ENCODE assay signal across 15 cellular contexts in genomic region chr16:82808036-82808435, GRCh38.
DNase-seq lines count a peak whose midpoint lies in the region; ATAC-seq lines count a peak whose summit lies in the region.
"Had no signal": no experiment of that assay in that cellular context is flagged by ENCODE, and none has a peak within 500 bp of the region (broad histone marks: within the 10 kb centered on the region; RNA-seq: fewer than 3 reads in every experiment).

No MANE protein-coding gene starts in this region.

- ATAC-seq in left cardiac atrium: no peak
- ATAC-seq: HCT116 had no signal

- no peaks in the 10 kb centered on the region for H3K4me1 ChIP-seq in neuronal stem cell (ENCODE audit: control insufficient read depth in 2 of 2, insufficient read depth in 1 of 2, low read depth in 1 of 2, low read length in 2 of 2)
- H3K4me1 ChIP-seq: BE2C, Caco-2 had no signal

- no peak overlapping the region for H2BK15ac ChIP-seq in neuronal stem cell (ENCODE audit: low read length)

- no peaks in the 10 kb centered on the region for H3K9me3 ChIP-seq in neuronal stem cell (replicated peaks in 1 of 2; ENCODE audit: control insufficient read depth in 2 of 2, insufficient read depth in 1 of 2, low read depth in 1 of 2, low read length in 2 of 2)
- H3K9me3 ChIP-seq: BE2C, Caco-2 had no signal

- intact Hi-C loops in left cardiac atrium (cut with DNase I): no loop called here

- H2AK5ac ChIP-seq in neuronal stem cell (ENCODE audit: low read depth, low read length): no peak overlapping the region

- H3K27ac ChIP-seq in neuronal stem cell (replicated peaks; ENCODE audit: low read length): no peak overlapping the region

- H2AFZ ChIP-seq in neuronal stem cell (ENCODE audit: low read length): no peak overlapping the region

- H3K14ac ChIP-seq in neuronal stem cell (ENCODE audit: low read length): no peak overlapping the region

- no peak overlapping the region for H2BK5ac ChIP-seq in neuronal stem cell (ENCODE audit: low read length)

- H3K4me3 ChIP-seq in neuronal stem cell (ENCODE audit: low read length in 2 of 2): no peak overlapping the region

- no peaks in the 10 kb centered on the region for H3K36me3 ChIP-seq in neuronal stem cell (replicated peaks in 1 of 2; ENCODE audit: control insufficient read depth in 2 of 2, insufficient read depth in 2 of 2, low read length in 2 of 2)
- H3K36me3 ChIP-seq: BE2C had no signal

- H4K91ac ChIP-seq in neuronal stem cell (ENCODE audit: low read depth, low read length, poor library complexity): no peak overlapping the region

- H2BK12ac ChIP-seq in neuronal stem cell (ENCODE audit: low read length): no peak overlapping the region

- no CpG with 5 or more reads among the region's 1 CpG for WGBS in neuronal stem cell (ENCODE audit: extremely low coverage in 2 of 2, insufficient read length in 2 of 2, insufficient replicate concordance in 1 of 2), 2 donors

- no peak overlapping the region for H3K9ac ChIP-seq in neuronal stem cell (ENCODE audit: low read depth, low read length, poor library complexity)

- no peak overlapping the region for H3K4ac ChIP-seq in neuronal stem cell (ENCODE audit: low read length)

- no peak overlapping the region for H3K18ac ChIP-seq in neuronal stem cell (ENCODE audit: low read length)

- H3K79me1 ChIP-seq in neuronal stem cell (ENCODE audit: low read depth, low read length): no peaks in the 10 kb centered on the region

- DNase-seq in foreskin melanocyte (peak; percentile 63), midbrain (lab: John Stamatoyannopoulos, UW) (peak; percentile 32), putamen (ENCODE audit: low spot score) (peak; percentile 50), left cardiac atrium (no peak), NCI-H2196 treated with DMSO at 0.1 percent for 48 hours (lab: John Stamatoyannopoulos, UW; ENCODE audit: unreplicated experiment) (no peak), mucosa of gallbladder (ENCODE audit: low spot score) (no peak), neuronal stem cell (ENCODE audit: low spot score) (no peak)
- DNase-seq: ACHN; BE2C; Caco-2; CD4-positive, CD25-positive, alpha-beta regulatory T cell; CD8-positive, alpha-beta memory T cell; HFFc6; IMR-90 had no signal

- no peak overlapping the region for H2BK120ac ChIP-seq in neuronal stem cell (ENCODE audit: low read depth, low read length)

- no peak overlapping the region for H4K8ac ChIP-seq in neuronal stem cell (ENCODE audit: low read depth, low read length)

- H3K4me2 ChIP-seq in neuronal stem cell (ENCODE audit: insufficient read depth, low read length, poor library complexity, severe bottlenecking): no peak overlapping the region

- no peak overlapping the region for H3K23ac ChIP-seq in neuronal stem cell (ENCODE audit: low read depth, low read length, poor library complexity)

- no peaks in the 10 kb centered on the region for H3K27me3 ChIP-seq in neuronal stem cell (ENCODE audit: control insufficient read depth in 3 of 3, insufficient read depth in 3 of 3, low read depth in 1 of 3, low read length in 3 of 3)
- H3K27me3 ChIP-seq: BE2C had no signal

Comparison
In these comparisons a context has a peak if more than half of its experiments do, and no peak if none do; other contexts are left out.
1. DNase-seq: peak in foreskin melanocyte (single experiment), midbrain (single experiment) and putamen (single experiment); none in left cardiac atrium (single experiment), NCI-H2196 treated with DMSO at 0.1 percent for 48 hours (single experiment), mucosa of gallbladder (single experiment) and neuronal stem cell (single experiment).